In genomic region chr1:114274621-114275317, GRCh38 we compare ENCODE assay signal across 22 cellular contexts.
DNase-seq lines count a peak whose midpoint lies in the region; ATAC-seq and TF ChIP-seq lines count a peak whose summit lies in the region.
"Had no signal": no experiment of that assay in that cellular context is flagged by ENCODE, and none has a peak within 500 bp of the region (broad histone marks: within the 10 kb centered on the region; RNA-seq: fewer than 3 reads in every experiment).

No MANE protein-coding gene starts in this region.

- in situ Hi-C loops in G401 (cut with HindIII; ENCODE audit: low sequenced_read_pairs): no loop called here
- in situ Hi-C loops in GM13976 (cut with MboI; ENCODE audit: low sequenced_read_pairs, unreplicated experiment): loop anchor here (10.0 kb wide), 1 partner anchor 290 kb away; no protein-coding TSS in a partner anchor

- ATAC-seq in HG03354 (IDR thresholded peaks at IDR 0.05; ENCODE audit: poor library complexity, severe bottlenecking, unreplicated experiment): no peak
- ATAC-seq: gastrocnemius medialis; mucosa of descending colon; SK-N-SH treated with all-trans-retinoic acid at 6 μM for 48 hours; stimulated activated naive CD8-positive, alpha-beta T cell treated with anti-CD3 and anti-CD28 coated beads, Interleukin-15, amount 100 ng/mL, for 72 hours had no signal

- peak; percentile 3 for DNase-seq in CD1c-positive myeloid dendritic cell (ENCODE audit: extremely low spot score)
- peak; percentile 9 for DNase-seq in G401 (ENCODE audit: low spot score)
- DNase-seq in NOMO-1 (lab: John Stamatoyannopoulos, UW; ENCODE audit: unreplicated experiment in 2 of 2): peak; percentile 23 to 53
- peak; percentile 9 to 10 for DNase-seq in hippocampal formation (lab: John Stamatoyannopoulos, UW)
- no peak for DNase-seq in GM13976 (ENCODE audit: low spot score)
- DNase-seq in activated T-cell treated with anti-CD3 and anti-CD28 coated beads, Interleukin-2, amount 50 U/mL, for 1 hour: no peak
- DNase-seq: activated CD4-positive, alpha-beta T cell treated with anti-CD3 and anti-CD28 coated beads for 48 hours; activated naive CD4-positive, alpha-beta T cell treated with anti-CD3 and anti-CD28 coated beads, Interleukin-2, amount 10 ng/mL, durations not matched to agents 7 days and 5 days; CD4-positive, alpha-beta T cell; colonic mucosa; DMS53; gastrocnemius medialis; GF-D8; GOT3; islet precursor cell; mucosa of descending colon; NCI-H187 treated with DMSO at 0.1 percent for 48 hours; NCI-H345; RPMI8226; stimulated activated naive CD8-positive, alpha-beta T cell treated with anti-CD3 and anti-CD28 coated beads, Interleukin-15, amount 100 ng/mL, for 72 hours had no signal

- no peak for TF ChIP-seq CTCF in GM13976 (IDR thresholded peaks at IDR 0.05; ENCODE audit: borderline replicate concordance, control extremely low read depth, extremely low read depth, insufficient read depth, missing control alignments)

Comparison
In these comparisons a context has a peak if more than half of its experiments do, and no peak if none do; other contexts are left out.
1. DNase-seq: peak in CD1c-positive myeloid dendritic cell (single experiment), G401 (single experiment), NOMO-1 (2 of 2) and hippocampal formation (2 of 2); none in GM13976 (single experiment) and activated T-cell treated with anti-CD3 and anti-CD28 coated beads, Interleukin-2, amount 50 U/mL, for 1 hour (single experiment).